ENCODE assay signal across 2 cellular contexts in the genomic region with DNA sequence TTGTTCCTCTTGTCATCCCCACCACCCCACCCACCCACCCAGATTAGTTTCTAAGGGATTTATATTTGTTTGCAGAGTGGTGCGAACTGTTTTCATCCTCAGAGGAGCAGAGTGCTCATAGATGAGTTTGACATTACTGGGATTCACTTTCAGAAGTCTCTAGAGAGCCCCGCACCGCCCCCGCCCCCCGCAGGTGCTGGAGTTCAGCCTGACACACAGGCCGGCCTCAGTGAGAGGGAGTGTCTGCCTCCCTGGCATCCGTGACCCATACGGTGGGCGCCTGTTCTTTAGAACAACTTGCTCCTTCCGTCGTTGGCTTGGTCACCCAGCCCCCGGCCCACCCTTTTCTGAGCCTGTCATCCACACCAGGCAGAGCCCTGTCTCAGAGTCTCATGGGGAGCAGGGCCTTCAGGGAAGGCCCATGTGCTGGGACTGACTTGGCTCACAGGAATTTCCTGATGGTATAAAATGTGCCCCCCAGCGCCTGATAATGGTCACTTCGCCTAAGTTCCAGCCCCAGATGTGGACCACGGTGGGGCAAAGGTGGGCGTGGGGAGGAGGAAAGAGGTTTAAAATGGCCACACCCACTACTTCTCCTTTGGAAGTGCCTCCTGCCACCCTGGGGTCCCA.
A peak's percentile ranks its signal among the peaks of the same experiment; 100 is the strongest.
TF ChIP-seq lines count a peak whose summit lies in the region.

No MANE protein-coding gene starts in this region.

TF ChIP-seq in IMR-90, 13 proteins besides CTCF, POLR2A, EP300 and RAD21:
- peak; percentile 31; the same call in 1 of the 2 replicates for TF ChIP-seq SMC3 (IDR thresholded peaks at IDR 0.05; ENCODE audit: low read depth, low read length)
- TF ChIP-seq, protein P1, sequence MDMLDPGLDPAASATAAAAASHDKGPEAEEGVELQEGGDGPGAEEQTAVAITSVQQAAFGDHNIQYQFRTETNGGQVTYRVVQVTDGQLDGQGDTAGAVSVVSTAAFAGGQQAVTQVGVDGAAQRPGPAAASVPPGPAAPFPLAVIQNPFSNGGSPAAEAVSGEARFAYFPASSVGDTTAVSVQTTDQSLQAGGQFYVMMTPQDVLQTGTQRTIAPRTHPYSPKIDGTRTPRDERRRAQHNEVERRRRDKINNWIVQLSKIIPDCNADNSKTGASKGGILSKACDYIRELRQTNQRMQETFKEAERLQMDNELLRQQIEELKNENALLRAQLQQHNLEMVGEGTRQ (IDR thresholded peaks at IDR 0.05; ENCODE audit: low read depth, low read length): no peak
TF ChIP-seq in IMR-90: peak in this region for 1.

TF ChIP-seq in endothelial cell of umbilical vein, 7 proteins besides CTCF, POLR2A, EP300 and RAD21:
- TF ChIP-seq POLR2AphosphoS5 (IDR thresholded peaks at IDR 0.05; ENCODE audit: insufficient read depth, low read depth, low read length) (peak; percentile 40), EZH2 (IDR thresholded peaks at IDR 0.05; ENCODE audit: borderline replicate concordance, low read depth, low read length, severe bottlenecking) (no peak), FOS (IDR thresholded peaks at IDR 0.05; ENCODE audit: borderline replicate concordance, insufficient read depth, low read length) (no peak)
